7 cellular contexts compared by ENCODE assay signal in genomic region chr10:124539935-124540641, GRCh38.
DNase-seq lines count a peak whose midpoint lies in the region; ATAC-seq, FAIRE-seq and TF ChIP-seq lines count a peak whose summit lies in the region.

No MANE protein-coding gene starts in this region.

- peak; percentile 83 for TF ChIP-seq CTCF in VCaP (conservative IDR thresholded peaks at IDR 0.05)
- TF ChIP-seq CTCF in brain microvascular endothelial cell (IDR thresholded peaks at IDR 0.05; ENCODE audit: low read depth, low read length, missing control alignments), result peak; percentile 87

- intact Hi-C loops in left colon (cut with DNase I, micrococcal nuclease), result no loop called here

- H3K4me3 ChIP-seq in brain microvascular endothelial cell (ENCODE audit: low read depth, low read length), result no peak overlapping the region

- H3K36me3 ChIP-seq in brain microvascular endothelial cell (replicated peaks), result no peaks in the 10 kb centered on the region

- H3K27ac ChIP-seq in VCaP (no peak overlapping the region), brain microvascular endothelial cell (no peak overlapping the region)

- ATAC-seq in HG03342 (IDR thresholded peaks at IDR 0.05; ENCODE audit: unreplicated experiment) (peak; percentile 40), left colon (peak; percentile 66)

- H3K27me3 ChIP-seq in brain microvascular endothelial cell (replicated peaks), result no peaks in the 10 kb centered on the region

- peak; percentile 52 for FAIRE-seq in GM18507 (lab: Jason Lieb, UNC)

- in situ Hi-C loops in brain microvascular endothelial cell (cut with HindIII; ENCODE audit: low pct_ligation_motif_present, low sequenced_read_pairs), result no loop called here

- peak; percentile 49 for DNase-seq in GM18507 (ENCODE audit: extremely low spot score, insufficient read length, low read depth)
- no peak for DNase-seq in brain microvascular endothelial cell
- peak in 1 of 2 donors; percentile 73 for DNase-seq in left colon
- peak; percentile 52 to 56 for DNase-seq in stimulated activated CD4-positive, alpha-beta T cell treated with anti-CD3 and anti-CD28 coated beads, Interleukin-4, amount 100 ng/mL, for 48 hours (ENCODE audit: low read depth in 2 of 2)
- DNase-seq in cerebellar nuclear complex (lab: John Stamatoyannopoulos, UW), result no peak

Comparison
In these comparisons a context has a peak if more than half of its experiments do, and no peak if none do; other contexts are left out.
1. DNase-seq: peak in GM18507 (single experiment) and stimulated activated CD4-positive, alpha-beta T cell treated with anti-CD3 and anti-CD28 coated beads, Interleukin-4, amount 100 ng/mL, for 48 hours (2 of 2); none in brain microvascular endothelial cell (single experiment) and cerebellar nuclear complex (0 of 2).